In genomic region chr13:42478531-42479156, GRCh38 we compare ENCODE assay signal across 9 cellular contexts.
A peak's percentile ranks its signal among the peaks of the same experiment; 100 is the strongest.
DNase-seq lines count a peak whose midpoint lies in the region; ATAC-seq and TF ChIP-seq lines count a peak whose summit lies in the region.
"Had no signal": no experiment of that assay in that cellular context is flagged by ENCODE, and none has a peak within 500 bp of the region (broad histone marks: within the 10 kb centered on the region; RNA-seq: fewer than 3 reads in every experiment).

No MANE protein-coding gene starts in this region.

- H3K79me1 ChIP-seq in neuronal stem cell (ENCODE audit: low read depth, low read length), result no peaks in the 10 kb centered on the region

- no peak overlapping the region for H3K23ac ChIP-seq in neuronal stem cell (ENCODE audit: low read depth, low read length, poor library complexity)

- no peak overlapping the region for H3K4me3 ChIP-seq in NB4 (ENCODE audit: low read depth, low read length)
- no peak overlapping the region for H3K4me3 ChIP-seq in colonic mucosa
- no peak overlapping the region for H3K4me3 ChIP-seq in neuronal stem cell (ENCODE audit: low read length in 2 of 2)

- no peak overlapping the region for H2AK5ac ChIP-seq in neuronal stem cell (ENCODE audit: low read depth, low read length)

- H3K36me3 ChIP-seq in colonic mucosa (no peaks in the 10 kb centered on the region), neuronal stem cell (replicated peaks in 1 of 2; ENCODE audit: control insufficient read depth in 2 of 2, insufficient read depth in 2 of 2, low read length in 2 of 2) (no peaks in the 10 kb centered on the region)

- H4K8ac ChIP-seq in neuronal stem cell (ENCODE audit: low read depth, low read length), result no peak overlapping the region

- H3K9ac ChIP-seq in colonic mucosa (ENCODE audit: low read depth in 2 of 2, low read length in 2 of 2) (no peak overlapping the region), neuronal stem cell (ENCODE audit: low read depth, low read length, poor library complexity) (no peak overlapping the region)

- no peak overlapping the region for H3K4me2 ChIP-seq in neuronal stem cell (ENCODE audit: insufficient read depth, low read length, poor library complexity, severe bottlenecking)

- no CpG with 5 or more reads among the region's 3 CpGs for WGBS in neuronal stem cell (ENCODE audit: extremely low coverage in 2 of 2, insufficient read length in 2 of 2, insufficient replicate concordance in 1 of 2), 2 donors

- no peak overlapping the region for H3K18ac ChIP-seq in neuronal stem cell (ENCODE audit: low read length)

- no peak overlapping the region for H2BK12ac ChIP-seq in neuronal stem cell (ENCODE audit: low read length)

- ATAC-seq in HG02798 (IDR thresholded peaks at IDR 0.05; ENCODE audit: poor library complexity, unreplicated experiment), result no peak

- no peak overlapping the region for H3K4ac ChIP-seq in neuronal stem cell (ENCODE audit: low read length)

- no peak overlapping the region for H2AFZ ChIP-seq in neuronal stem cell (ENCODE audit: low read length)

- DNase-seq in NCI-H2107 treated with DMSO at 0.1 percent for 48 hours (lab: John Stamatoyannopoulos, UW; ENCODE audit: unreplicated experiment), result peak; percentile 10
- no peak for DNase-seq in NCI-H2107 (lab: John Stamatoyannopoulos, UW)
- peak; percentile 18 for DNase-seq in NB4 (ENCODE audit: low read depth)
- no peak for DNase-seq in colonic mucosa
- DNase-seq in neuronal stem cell (ENCODE audit: low spot score), result peak; percentile 2
- DNase-seq in DMS153 treated with DMSO at 0.1 percent for 48 hours (lab: John Stamatoyannopoulos, UW; ENCODE audit: unreplicated experiment), result no peak
- no peak for DNase-seq in inferior parietal cortex (ENCODE audit: extremely low spot score)
- DNase-seq: activated CD4-positive, alpha-beta T cell treated with anti-CD3 and anti-CD28 coated beads, Interleukin-2, amount 50 U/mL, for 1 hour had no signal

- no peak overlapping the region for H2BK120ac ChIP-seq in neuronal stem cell (ENCODE audit: low read depth, low read length)

- H3K27me3 ChIP-seq in colonic mucosa (no peaks in the 10 kb centered on the region), neuronal stem cell (ENCODE audit: control insufficient read depth in 3 of 3, insufficient read depth in 3 of 3, low read depth in 1 of 3, low read length in 3 of 3) (no peaks in the 10 kb centered on the region)

- H3K4me1 ChIP-seq in colonic mucosa (no peaks in the 10 kb centered on the region), neuronal stem cell (ENCODE audit: control insufficient read depth in 2 of 2, insufficient read depth in 1 of 2, low read depth in 1 of 2, low read length in 2 of 2) (no peaks in the 10 kb centered on the region)

- no peak overlapping the region for H4K91ac ChIP-seq in neuronal stem cell (ENCODE audit: low read depth, low read length, poor library complexity)

- TF ChIP-seq CTCF in NB4 (IDR thresholded peaks at IDR 0.05; ENCODE audit: low read depth, low read length) (peak; percentile 34), colonic mucosa (IDR thresholded peaks at IDR 0.05) (peak; percentile 34)

- TF ChIP-seq POLR2A in NB4 (IDR thresholded peaks at IDR 0.05; ENCODE audit: extremely low read depth, insufficient read length), result no peak

- no peak overlapping the region for H2BK5ac ChIP-seq in neuronal stem cell (ENCODE audit: low read length)

- intact Hi-C loops in colonic mucosa (cut with DNase I), result loop anchor here (10.0 kb wide), 1 partner anchor 144 kb away; no protein-coding TSS in a partner anchor

- H2BK15ac ChIP-seq in neuronal stem cell (ENCODE audit: low read length), result no peak overlapping the region

- H3K9me3 ChIP-seq in colonic mucosa (no peaks in the 10 kb centered on the region), neuronal stem cell (replicated peaks in 1 of 2; ENCODE audit: control insufficient read depth in 2 of 2, insufficient read depth in 1 of 2, low read depth in 1 of 2, low read length in 2 of 2) (peaks cover 0 to 2% of the 10 kb centered on the region in 2 donors)

- H3K14ac ChIP-seq in neuronal stem cell (ENCODE audit: low read length), result no peak overlapping the region

- H3K27ac ChIP-seq in colonic mucosa (no peak overlapping the region), neuronal stem cell (replicated peaks; ENCODE audit: low read length) (no peak overlapping the region)

Comparison
In these comparisons a context has a peak if more than half of its experiments do, and no peak if none do; other contexts are left out.
1. DNase-seq: peak in NCI-H2107 treated with DMSO at 0.1 percent for 48 hours (single experiment), NB4 (single experiment) and neuronal stem cell (single experiment); none in NCI-H2107 (single experiment), colonic mucosa (single experiment), DMS153 treated with DMSO at 0.1 percent for 48 hours (single experiment) and inferior parietal cortex (single experiment).